28 cellular contexts compared by ENCODE assay signal in the genomic region with DNA sequence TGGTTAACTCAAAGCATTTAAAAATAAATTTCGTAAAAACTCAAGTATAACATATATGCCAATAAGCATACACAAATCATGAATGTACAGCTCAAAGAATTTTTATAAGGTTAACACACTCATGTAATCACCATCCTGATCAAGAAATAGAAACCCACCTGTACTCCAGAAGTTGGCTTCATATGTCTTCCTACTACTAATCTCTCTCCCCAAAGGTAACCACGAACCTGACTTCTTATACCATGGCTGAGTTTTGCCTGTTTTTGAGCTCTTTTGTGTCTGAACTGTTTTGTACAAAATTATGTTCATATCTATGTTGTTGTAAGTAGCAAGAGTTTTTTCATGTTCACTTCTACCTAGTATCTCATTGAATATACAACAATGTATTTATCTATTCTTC. TPM values are rescaled to one million over a fixed set of nuclear protein-coding genes. Genes with fewer than 3 reads are reported as not detected.
DNase-seq lines count a peak whose midpoint lies in the region; ATAC-seq and TF ChIP-seq lines count a peak whose summit lies in the region.
"Had no signal": no experiment of that assay in that cellular context is flagged by ENCODE, and none has a peak within 500 bp of the region (broad histone marks: within the 10 kb centered on the region; RNA-seq: fewer than 3 reads in every experiment).

No MANE protein-coding gene starts in this region.

- no peak overlapping the region for H3K4me3 ChIP-seq in PC-3 (ENCODE audit: low read length)

- H3K4me3 Mint-ChIP-seq in activated T-cell treated with anti-CD3 and anti-CD28 coated beads, Interleukin-2, amount 50 U/mL, for 72 hours, result no peak overlapping the region
- no peak overlapping the region for H3K4me3 Mint-ChIP-seq in activated T-cell treated with anti-CD3 and anti-CD28 coated beads, Interleukin-2, amount 50 U/mL, for 4 hours
- H3K4me3 Mint-ChIP-seq in mesothelial cell of epicardium, result no peak overlapping the region
- H3K4me3 Mint-ChIP-seq: B cell had no signal

- no peaks in the 10 kb centered on the region for H3K36me3 ChIP-seq in PC-3 (ENCODE audit: low read depth, low read length)

- no peaks in the 10 kb centered on the region for H3F3A ChIP-seq in PC-3 (ENCODE audit: low read length, unreplicated experiment)

- H3K4me2 ChIP-seq in PC-3 (ENCODE audit: low read length), result no peak overlapping the region

- no peaks in the 10 kb centered on the region for H3K9me2 ChIP-seq in PC-3 (replicated peaks; ENCODE audit: low read length)

- no peaks in the 10 kb centered on the region for H3K9me3 Mint-ChIP-seq in activated T-cell treated with anti-CD3 and anti-CD28 coated beads, Interleukin-2, amount 50 U/mL, for 72 hours
- no peaks in the 10 kb centered on the region for H3K9me3 Mint-ChIP-seq in activated T-cell treated with anti-CD3 and anti-CD28 coated beads, Interleukin-2, amount 50 U/mL, for 4 hours
- H3K9me3 Mint-ChIP-seq in mesothelial cell of epicardium, result no peaks in the 10 kb centered on the region

- H2AFZ ChIP-seq in PC-3 (ENCODE audit: low read length), result no peak overlapping the region

- H3K27ac Mint-ChIP-seq in activated T-cell treated with anti-CD3 and anti-CD28 coated beads, Interleukin-2, amount 50 U/mL, for 72 hours, result peak overlapping the region; percentile 21
- peak overlapping the region; percentile 61 for H3K27ac Mint-ChIP-seq in mesothelial cell of epicardium
- H3K27ac Mint-ChIP-seq: B cell had no signal

- peaks cover 28% of the 10 kb centered on the region for H3K4me1 ChIP-seq in PC-3 (ENCODE audit: insufficient read depth, low read length)

- no peaks in the 10 kb centered on the region for H4K20me1 ChIP-seq in PC-3 (ENCODE audit: low read length)

- H3K79me2 ChIP-seq in PC-3 (ENCODE audit: low read length), result no peaks in the 10 kb centered on the region

- no peaks in the 10 kb centered on the region for H3K27me3 Mint-ChIP-seq in activated T-cell treated with anti-CD3 and anti-CD28 coated beads, Interleukin-2, amount 50 U/mL, for 72 hours (ENCODE audit: low read depth)
- no peaks in the 10 kb centered on the region for H3K27me3 Mint-ChIP-seq in activated T-cell treated with anti-CD3 and anti-CD28 coated beads, Interleukin-2, amount 50 U/mL, for 4 hours (ENCODE audit: low read depth)
- H3K27me3 Mint-ChIP-seq in mesothelial cell of epicardium (ENCODE audit: low read depth), result no peaks in the 10 kb centered on the region
- H3K27me3 Mint-ChIP-seq: B cell had no signal

- H3K9me3 ChIP-seq in PC-3 (ENCODE audit: low read length), result no peaks in the 10 kb centered on the region
- H3K9me3 ChIP-seq: Caco-2 had no signal

- peak overlapping the region; percentile 20; the same call in 1 of the 2 replicates for H3K27ac ChIP-seq in PC-3 (ENCODE audit: low read length)
- H3K27ac ChIP-seq: 22Rv1, C4-2B, RWPE1 had no signal

- TF ChIP-seq CTCF in PC-3 (conservative IDR thresholded peaks at IDR 0.05; ENCODE audit: low read depth, low read length) (no peak), mesothelial cell of epicardium (IDR thresholded peaks at IDR 0.05; ENCODE audit: unreplicated experiment) (no peak)

- CTCF ChIA-PET in PC-3 (lab: Charles Lee), result no interaction called here

- no TSS peak for BruUV-seq in PC-3 (replicated peaks; lab: Mats Ljungman, UMichigan)

- H3K9ac ChIP-seq in PC-3 (ENCODE audit: low read length), result no peak overlapping the region

- no peaks in the 10 kb centered on the region for H3K27me3 ChIP-seq in PC-3 (ENCODE audit: low read length)

- ATAC-seq in activated CD4-positive, CD25-positive, alpha-beta regulatory T cell treated with anti-CD3 and anti-CD28 coated beads, Interleukin-2, amount 50 U/mL, for 24 hours, result peak; percentile 35 to 50
- ATAC-seq in activated T-cell treated with anti-CD3 and anti-CD28 coated beads, Interleukin-2, amount 50 U/mL, for 72 hours (replicated peaks in 1 of 2), result peak in 1 of 2 donors; percentile 45
- ATAC-seq in activated T-cell treated with anti-CD3 and anti-CD28 coated beads, Interleukin-2, amount 50 U/mL, for 4 hours, result no peak
- no peak for ATAC-seq in PC-3
- no peak for ATAC-seq in HG03571 (IDR thresholded peaks at IDR 0.05; ENCODE audit: unreplicated experiment)
- ATAC-seq: HCT116, Panc1 had no signal

- H3K4me1 Mint-ChIP-seq in activated T-cell treated with anti-CD3 and anti-CD28 coated beads, Interleukin-2, amount 50 U/mL, for 72 hours (ENCODE audit: low read depth), result peaks cover 33% of the 10 kb centered on the region
- H3K4me1 Mint-ChIP-seq in activated T-cell treated with anti-CD3 and anti-CD28 coated beads, Interleukin-2, amount 50 U/mL, for 4 hours (ENCODE audit: low read depth), result peaks cover 32% of the 10 kb centered on the region
- peaks cover 14% of the 10 kb centered on the region for H3K4me1 Mint-ChIP-seq in mesothelial cell of epicardium

- POLR2A ChIA-PET in PC-3 (lab: Charles Lee; ENCODE audit: unreplicated experiment), result interaction anchor here (0.7 kb wide), 1 partner anchor 43 kb away, joined by 5 read pairs; no protein-coding TSS in a partner anchor

- peaks cover 3 to 16% of the 10 kb centered on the region in 2 donors for H3K36me3 Mint-ChIP-seq in activated T-cell treated with anti-CD3 and anti-CD28 coated beads, Interleukin-2, amount 50 U/mL, for 72 hours (ENCODE audit: insufficient read depth in 2 of 2)
- peaks cover 13% of the 10 kb centered on the region for H3K36me3 Mint-ChIP-seq in activated T-cell treated with anti-CD3 and anti-CD28 coated beads, Interleukin-2, amount 50 U/mL, for 4 hours (ENCODE audit: insufficient read depth)
- H3K36me3 Mint-ChIP-seq in mesothelial cell of epicardium, result peaks cover 11% of the 10 kb centered on the region

- no peak for DNase-seq in activated CD4-positive, CD25-positive, alpha-beta regulatory T cell (lab: John Stamatoyannopoulos, UW)
- no peak for DNase-seq in activated T-cell treated with anti-CD3 and anti-CD28 coated beads, Interleukin-2, amount 50 U/mL, for 72 hours
- no peak for DNase-seq in activated T-cell treated with anti-CD3 and anti-CD28 coated beads, Interleukin-2, amount 50 U/mL, for 4 hours
- DNase-seq in PC-3 (peak; percentile 3), mesothelial cell of epicardium (ENCODE audit: low spot score in 2 of 2, unreplicated experiment in 2 of 2) (no peak), GM19240 (ENCODE audit: insufficient read length, low spot score) (no peak)
- DNase-seq: Caco-2, DMS79, EL, GDM1, Karpas-422, NCI-H1092, NCI-H1436, NCI-H187, NCI-H2081 treated with DMSO at 0.1 percent for 48 hours, NCI-H2171, NCI-H226, NCI-H510A, NCI-H69, SHP77 had no signal

- intact Hi-C loops in PC-3 (cut with micrococcal nuclease), result no loop called here

RNA-seq across cellular contexts. Expression of a gene that starts 18.7 kb away (rescaled TPM):
- 100 to 1,000 TPM; 105 to 129 TPM for total RNA-seq in activated T-cell treated with anti-CD3 and anti-CD28 coated beads, Interleukin-2, amount 50 U/mL, for 72 hours
- 10 to 100 TPM; 24.0 to 40.8 (median 34.9) TPM for total RNA-seq in activated T-cell treated with anti-CD3 and anti-CD28 coated beads, Interleukin-2, amount 50 U/mL, for 4 hours
- total RNA-seq in PC-3 (2014; rRNA removed) (4.4 and 6.7 TPM in 2 replicates), mesothelial cell of epicardium (31.4 to 31.9 TPM (median 31.5 TPM) in 3 replicates)

Comparison
In these comparisons a context has a peak if more than half of its experiments do, and no peak if none do; other contexts are left out.
1. ATAC-seq: peak in activated CD4-positive, CD25-positive, alpha-beta regulatory T cell treated with anti-CD3 and anti-CD28 coated beads, Interleukin-2, amount 50 U/mL, for 24 hours (2 of 2); none in activated T-cell treated with anti-CD3 and anti-CD28 coated beads, Interleukin-2, amount 50 U/mL, for 4 hours (0 of 2), PC-3 (single experiment) and HG03571 (single experiment).